In genomic region chr2:220842901-220843665, GRCh38 we compare ENCODE assay signal across 26 cellular contexts.
"Had no signal": no experiment of that assay in that cellular context is flagged by ENCODE, and none has a peak within 500 bp of the region (broad histone marks: within the 10 kb centered on the region; RNA-seq: fewer than 3 reads in every experiment).

No MANE protein-coding gene starts in this region.

- H3K9me3 ChIP-seq: colonic mucosa, esophagus squamous epithelium, gastrocnemius medialis, heart right ventricle, left lung, lower lobe of right lung had no signal

- ATAC-seq: effector memory CD8-positive, alpha-beta T cell; esophagus mucosa; gastrocnemius medialis; heart right ventricle; left cardiac atrium; left lung; left ventricle myocardium superior; lower lobe of right lung; naive thymus-derived CD4-positive, alpha-beta T cell had no signal

- H3K27ac Mint-ChIP-seq: dendritic cell treated with granulocyte-macrophage colony-stimulating factor and Interleukin-4, amounts not matched to agents 40 ng/mL and 50 ng/mL, for 4 days; effector memory CD8-positive, alpha-beta T cell; endodermal cell; mesothelial cell of epicardium; naive thymus-derived CD4-positive, alpha-beta T cell had no signal

- H3K9me3 Mint-ChIP-seq: effector memory CD8-positive, alpha-beta T cell; mesothelial cell of epicardium had no signal

- H3K4me3 ChIP-seq: colonic mucosa, esophagus squamous epithelium, gastrocnemius medialis, heart right ventricle, left lung, lower lobe of right lung had no signal

- DNase-seq: colonic mucosa; cortex of kidney; effector CD8-positive, alpha-beta T cell; effector memory CD8-positive, alpha-beta T cell; endodermal cell; erythroblast; esophagus squamous epithelium; foreskin fibroblast; foreskin melanocyte; gastrocnemius medialis; glutamatergic neuron; head of caudate nucleus; heart right ventricle; hippocampal formation; left cardiac atrium; left lung; left ventricle myocardium superior; lower lobe of right lung; mesenchymal stem cell; naive thymus-derived CD4-positive, alpha-beta T cell had no signal

- FAIRE-seq: islet of Langerhans, keratinocyte had no signal

- H3K27me3 ChIP-seq: colonic mucosa, gastrocnemius medialis, heart right ventricle, left lung had no signal

- H3K4me1 Mint-ChIP-seq: naive thymus-derived CD4-positive, alpha-beta T cell had no signal

- H3K36me3 ChIP-seq: colonic mucosa, esophagus squamous epithelium, gastrocnemius medialis, heart right ventricle, left lung, lower lobe of right lung had no signal

- H3K27me3 Mint-ChIP-seq: dendritic cell treated with granulocyte-macrophage colony-stimulating factor and Interleukin-4, amounts not matched to agents 40 ng/mL and 50 ng/mL, for 4 days had no signal

- H3K27ac ChIP-seq: colonic mucosa, epithelial cell of prostate, esophagus squamous epithelium, gastrocnemius medialis, heart right ventricle, left lung, lower lobe of right lung had no signal

- H3K4me1 ChIP-seq: colonic mucosa, gastrocnemius medialis, heart right ventricle, left lung, lower lobe of right lung had no signal

- H3K4me3 Mint-ChIP-seq: dendritic cell treated with granulocyte-macrophage colony-stimulating factor and Interleukin-4, amounts not matched to agents 40 ng/mL and 50 ng/mL, for 4 days; effector memory CD8-positive, alpha-beta T cell; endodermal cell; mesothelial cell of epicardium; naive thymus-derived CD4-positive, alpha-beta T cell had no signal

- H3K36me3 Mint-ChIP-seq: mesothelial cell of epicardium; naive thymus-derived CD4-positive, alpha-beta T cell had no signal
